24 cellular contexts compared by ENCODE assay signal in genomic region chr4:181810658-181811057, GRCh38.
DNase-seq lines count a peak whose midpoint lies in the region; ATAC-seq, FAIRE-seq and TF ChIP-seq lines count a peak whose summit lies in the region.
"Had no signal": no experiment of that assay in that cellular context is flagged by ENCODE, and none has a peak within 500 bp of the region (broad histone marks: within the 10 kb centered on the region; RNA-seq: fewer than 3 reads in every experiment).

No MANE protein-coding gene starts in this region.

- no peaks in the 10 kb centered on the region for H3K79me1 ChIP-seq in IMR-90 (ENCODE audit: low read depth in 1 of 2, low read length in 2 of 2)

- H4K20me1 ChIP-seq in IMR-90 (ENCODE audit: insufficient read depth, low read length): no peaks in the 10 kb centered on the region
- H4K20me1 ChIP-seq: BLaER1 had no signal

- no peaks in the 10 kb centered on the region for H3K9me3 Mint-ChIP-seq in progenitor cell of endocrine pancreas (ENCODE audit: low read depth)

- H2AK5ac ChIP-seq in IMR-90 (ENCODE audit: low read depth, low read length): no peak overlapping the region

- BruUV-seq in IMR-90 (replicated peaks; lab: Mats Ljungman, UMichigan): no TSS peak

- no peaks in the 10 kb centered on the region for H3K9me3 ChIP-seq in IMR-90 (ENCODE audit: control insufficient read depth, insufficient read depth, low read length)
- H3K9me3 ChIP-seq: BE2C, BLaER1 had no signal

- intact Hi-C loops in IMR-90 (cut with micrococcal nuclease) (no loop called here), posterior cingulate gyrus (cut with DNase I) (no loop called here)

- FAIRE-seq in HTR-8/SVneo (lab: Jason Lieb, UNC) (peak; percentile 51), D721Med (lab: Jason Lieb, UNC) (no peak)
- FAIRE-seq: A204.1, G401.6, GM12891, GM18507, GM19239 had no signal

- H3K4me3 Mint-ChIP-seq in progenitor cell of endocrine pancreas (ENCODE audit: low read depth): no peak overlapping the region
- H3K4me3 Mint-ChIP-seq: CD14-positive monocyte; CD4-positive, alpha-beta memory T cell; CD4-positive, CD25-positive, alpha-beta regulatory T cell; CD8-positive, alpha-beta memory T cell had no signal

- in situ Hi-C loops in IMR-90 (cut with MboI; ENCODE audit: low sequenced_read_pairs): no loop called here

- no peak overlapping the region for H3K18ac ChIP-seq in IMR-90 (ENCODE audit: low read depth, low read length)

- no peak overlapping the region for H2BK5ac ChIP-seq in IMR-90 (ENCODE audit: low read depth, low read length, poor library complexity, severe bottlenecking)

- H3K4ac ChIP-seq in IMR-90 (ENCODE audit: low read depth, low read length): no peak overlapping the region; the same call in 1 of the 2 replicates

- H3K27me3 ChIP-seq in IMR-90 (ENCODE audit: control insufficient read depth, insufficient read depth, low read length): no peaks in the 10 kb centered on the region
- H3K27me3 ChIP-seq: BE2C, BLaER1 had no signal

- no peak for TF ChIP-seq CTCF in IMR-90 (conservative IDR thresholded peaks at IDR 0.05; ENCODE audit: low read depth, low read length)
- TF ChIP-seq CTCF in D721Med (IDR thresholded peaks at IDR 0.05; ENCODE audit: insufficient read depth, missing control alignments): no peak
- no peak for TF ChIP-seq CTCF in progenitor cell of endocrine pancreas (IDR thresholded peaks at IDR 0.05; ENCODE audit: unreplicated experiment)

- POLR2A ChIA-PET in IMR-90 (lab: Charles Lee; ENCODE audit: unreplicated experiment): no interaction called here

- no peaks in the 10 kb centered on the region for H3K36me3 Mint-ChIP-seq in progenitor cell of endocrine pancreas (ENCODE audit: insufficient read depth)
- H3K36me3 Mint-ChIP-seq: CD14-positive monocyte; CD4-positive, alpha-beta memory T cell; CD4-positive, CD25-positive, alpha-beta regulatory T cell; CD8-positive, alpha-beta memory T cell had no signal

- H3K56ac ChIP-seq in IMR-90 (ENCODE audit: extremely low read depth, insufficient read depth, low read length): no peak overlapping the region

- H4K5ac ChIP-seq in IMR-90 (ENCODE audit: low read depth, low read length): no peak overlapping the region

- H3K9ac ChIP-seq in IMR-90 (ENCODE audit: low read depth, low read length): no peak overlapping the region
- H3K9ac ChIP-seq: BLaER1 had no signal

- no peak overlapping the region for H3K4me3 ChIP-seq in IMR-90 (ENCODE audit: insufficient read depth, low read depth, low read length)
- H3K4me3 ChIP-seq: BLaER1 had no signal

- no peaks in the 10 kb centered on the region for H3K4me1 Mint-ChIP-seq in progenitor cell of endocrine pancreas (ENCODE audit: low read depth)
- H3K4me1 Mint-ChIP-seq: CD14-positive monocyte; CD4-positive, alpha-beta memory T cell; CD4-positive, CD25-positive, alpha-beta regulatory T cell; CD8-positive, alpha-beta memory T cell had no signal

- no peak overlapping the region for H2BK15ac ChIP-seq in IMR-90 (ENCODE audit: low read depth, low read length)

- no peak for TF ChIP-seq RAD21 in IMR-90 (IDR thresholded peaks at IDR 0.05; ENCODE audit: low read length)

- no peaks in the 10 kb centered on the region for H3K9me1 ChIP-seq in IMR-90 (ENCODE audit: insufficient read depth, low read length)

- H4K8ac ChIP-seq in IMR-90 (ENCODE audit: low read depth in 2 of 2, low read length in 2 of 2): no peak overlapping the region

- H3K4me2 ChIP-seq in IMR-90 (ENCODE audit: low read depth, low read length): no peak overlapping the region
- H3K4me2 ChIP-seq: BLaER1 had no signal

- H4K91ac ChIP-seq in IMR-90 (ENCODE audit: insufficient read depth, low read depth, low read length): no peak overlapping the region

- CTCF ChIA-PET in IMR-90 (lab: Yijun Ruan, JAX): no interaction called here

- H2AK9ac ChIP-seq in IMR-90 (replicated peaks; ENCODE audit: low read depth, low read length, poor library complexity): no peak overlapping the region

- no peak overlapping the region for H3K14ac ChIP-seq in IMR-90 (replicated peaks; ENCODE audit: low read depth, low read length)

- dilution Hi-C loops in IMR-90 (cut with HindIII; ENCODE audit: low sequenced_read_pairs, unreplicated experiment): no loop called here

- no peak overlapping the region for H2BK20ac ChIP-seq in IMR-90 (ENCODE audit: low read depth, low read length)

- WGBS in IMR-90 (ENCODE audit: extremely low coverage in 2 of 2, insufficient read length in 1 of 2), 2 experiments: 87% methylated on average over 3 of the region's 5 CpGs; no CpG with 5 or more reads in 1 of the 2 experiments

- H2AFZ ChIP-seq in IMR-90 (replicated peaks; ENCODE audit: low read length, poor library complexity): peak overlapping the region; percentile 48

- no peak overlapping the region for H2BK120ac ChIP-seq in IMR-90 (ENCODE audit: low read depth, low read length)

- no peak for ATAC-seq in IMR-90 (ENCODE audit: low read depth)
- no peak for ATAC-seq in GM18498 (IDR thresholded peaks at IDR 0.05; ENCODE audit: unreplicated experiment)

- no peak overlapping the region for H3K23ac ChIP-seq in IMR-90 (ENCODE audit: low read depth, low read length)

- no peaks in the 10 kb centered on the region for H3K4me1 ChIP-seq in IMR-90 (ENCODE audit: control insufficient read depth, insufficient read depth, low read length)
- H3K4me1 ChIP-seq: BE2C, BLaER1 had no signal

- DNase-seq in HTR-8/SVneo (ENCODE audit: insufficient read length, low spot score) (no peak), IMR-90 (no peak), inferior parietal cortex (ENCODE audit: extremely low spot score) (peak; percentile 9), posterior cingulate gyrus (peak in 6 of 10 donors; percentile 4 to 83 (median 46)), D721Med (ENCODE audit: insufficient read length, low spot score) (no peak), progenitor cell of endocrine pancreas (ENCODE audit: low spot score, unreplicated experiment) (no peak)
- DNase-seq: 8988T; ACHN; BE2C; C1 segment of cervical spinal cord; CD4-positive, alpha-beta memory T cell; CD4-positive, CD25-positive, alpha-beta regulatory T cell; CD8-positive, alpha-beta memory T cell; COR-L47; DMS79 treated with DMSO at 0.1 percent for 48 hours; GF-D8 had no signal

- H3K27me3 Mint-ChIP-seq in progenitor cell of endocrine pancreas: no peaks in the 10 kb centered on the region
- H3K27me3 Mint-ChIP-seq: CD4-positive, alpha-beta memory T cell; CD4-positive, CD25-positive, alpha-beta regulatory T cell had no signal

- no peak overlapping the region for H3K27ac ChIP-seq in IMR-90 (ENCODE audit: insufficient read depth, low read length)
- H3K27ac ChIP-seq: BLaER1 had no signal

- H3K36me3 ChIP-seq in IMR-90 (ENCODE audit: control insufficient read depth, insufficient read depth, low read length): no peaks in the 10 kb centered on the region
- H3K36me3 ChIP-seq: BE2C, BLaER1 had no signal

- H3K27ac Mint-ChIP-seq in progenitor cell of endocrine pancreas: no peak overlapping the region
- H3K27ac Mint-ChIP-seq: CD14-positive monocyte; CD4-positive, alpha-beta memory T cell; CD4-positive, CD25-positive, alpha-beta regulatory T cell; CD8-positive, alpha-beta memory T cell had no signal

- no peak for TF ChIP-seq POLR2A in IMR-90 (IDR thresholded peaks at IDR 0.05; ENCODE audit: low read depth, low read length)

TF ChIP-seq in IMR-90, 13 proteins besides CTCF, POLR2A, EP300 and RAD21:
- TF ChIP-seq RFX5 (IDR thresholded peaks at IDR 0.05; ENCODE audit: low read depth, low read length): no peak
- TF ChIP-seq RCOR1 (IDR thresholded peaks at IDR 0.05; ENCODE audit: insufficient replicate concordance, low read length): no peak
- no peak for TF ChIP-seq BHLHE40 (IDR thresholded peaks at IDR 0.05; ENCODE audit: low read depth, low read length)
- TF ChIP-seq SMC3 (IDR thresholded peaks at IDR 0.05; ENCODE audit: low read depth, low read length): no peak
- no peak for TF ChIP-seq NFE2L2 (IDR thresholded peaks at IDR 0.05; ENCODE audit: low read depth, low read length)
- TF ChIP-seq USF2 (IDR thresholded peaks at IDR 0.05; ENCODE audit: low read depth, low read length): no peak
- no peak for TF ChIP-seq CEBPB (IDR thresholded peaks at IDR 0.05; ENCODE audit: low read depth, low read length)
- TF ChIP-seq MAFK (IDR thresholded peaks at IDR 0.05; ENCODE audit: low read depth, low read length): no peak
- TF ChIP-seq MXI1 (IDR thresholded peaks at IDR 0.05; ENCODE audit: borderline replicate concordance, low read depth, low read length): no peak
- TF ChIP-seq CHD1 (IDR thresholded peaks at IDR 0.05; ENCODE audit: low read depth, low read length): no peak
- TF ChIP-seq FOS (IDR thresholded peaks at IDR 0.05; ENCODE audit: low read depth, low read length): no peak
- TF ChIP-seq, protein P1, sequence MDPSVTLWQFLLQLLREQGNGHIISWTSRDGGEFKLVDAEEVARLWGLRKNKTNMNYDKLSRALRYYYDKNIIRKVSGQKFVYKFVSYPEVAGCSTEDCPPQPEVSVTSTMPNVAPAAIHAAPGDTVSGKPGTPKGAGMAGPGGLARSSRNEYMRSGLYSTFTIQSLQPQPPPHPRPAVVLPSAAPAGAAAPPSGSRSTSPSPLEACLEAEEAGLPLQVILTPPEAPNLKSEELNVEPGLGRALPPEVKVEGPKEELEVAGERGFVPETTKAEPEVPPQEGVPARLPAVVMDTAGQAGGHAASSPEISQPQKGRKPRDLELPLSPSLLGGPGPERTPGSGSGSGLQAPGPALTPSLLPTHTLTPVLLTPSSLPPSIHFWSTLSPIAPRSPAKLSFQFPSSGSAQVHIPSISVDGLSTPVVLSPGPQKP (IDR thresholded peaks at IDR 0.05; ENCODE audit: borderline replicate concordance, low read depth, low read length): no peak
- no peak for TF ChIP-seq MAZ (IDR thresholded peaks at IDR 0.05; ENCODE audit: borderline replicate concordance, low read depth, low read length)
TF ChIP-seq in IMR-90: peak in this region for 0.

Comparison
In these comparisons a context has a peak if more than half of its experiments do, and no peak if none do; other contexts are left out.
1. DNase-seq: peak in inferior parietal cortex (single experiment) and posterior cingulate gyrus (6 of 10); none in HTR-8/SVneo (single experiment), IMR-90 (single experiment), D721Med (single experiment) and progenitor cell of endocrine pancreas (single experiment).